Comparison of ENCODE assay signal across 25 cellular contexts in genomic region chr1:208467401-208467800, GRCh38.
"Had no signal": no experiment of that assay in that cellular context is flagged by ENCODE, and none has a peak within 500 bp of the region (broad histone marks: within the 10 kb centered on the region; RNA-seq: fewer than 3 reads in every experiment).

No MANE protein-coding gene starts in this region.

- H3K27me3 ChIP-seq: colonic mucosa, esophagus squamous epithelium, foreskin keratinocyte, gastrocnemius medialis had no signal

- H3K4me3 Mint-ChIP-seq: dendritic cell treated with granulocyte-macrophage colony-stimulating factor and Interleukin-4, amounts not matched to agents 40 ng/mL and 50 ng/mL, for 4 days; effector memory CD8-positive, alpha-beta T cell; endodermal cell had no signal

- H3K4me1 ChIP-seq: colonic mucosa, esophagus muscularis mucosa, esophagus squamous epithelium, foreskin keratinocyte, gastrocnemius medialis, gastroesophageal sphincter, heart left ventricle, heart right ventricle had no signal

- H3K36me3 ChIP-seq: colonic mucosa, esophagus muscularis mucosa, esophagus squamous epithelium, gastrocnemius medialis, gastroesophageal sphincter, heart left ventricle, heart right ventricle had no signal

- H3K9me3 Mint-ChIP-seq: dendritic cell treated with granulocyte-macrophage colony-stimulating factor and Interleukin-4, amounts not matched to agents 40 ng/mL and 50 ng/mL, for 4 days; effector memory CD8-positive, alpha-beta T cell; endodermal cell had no signal

- H3K4me3 ChIP-seq: colonic mucosa, coronary artery, dorsolateral prefrontal cortex, esophagus muscularis mucosa, esophagus squamous epithelium, gastrocnemius medialis, gastroesophageal sphincter, heart left ventricle, heart right ventricle had no signal

- DNase-seq: colonic mucosa; cortex of kidney; dermis blood vessel endothelial cell; dorsolateral prefrontal cortex; effector CD4-positive, alpha-beta T cell; effector CD8-positive, alpha-beta T cell; effector memory CD4-positive, alpha-beta T cell; effector memory CD8-positive, alpha-beta T cell; endodermal cell; erythroblast; esophagus squamous epithelium; foreskin fibroblast; foreskin melanocyte; gastrocnemius medialis; glutamatergic neuron; head of caudate nucleus; heart left ventricle; heart right ventricle had no signal

- H3K9me3 ChIP-seq: colonic mucosa, esophagus muscularis mucosa, esophagus squamous epithelium, gastrocnemius medialis, gastroesophageal sphincter, heart left ventricle, heart right ventricle had no signal

- H3K27ac Mint-ChIP-seq: dendritic cell treated with granulocyte-macrophage colony-stimulating factor and Interleukin-4, amounts not matched to agents 40 ng/mL and 50 ng/mL, for 4 days; effector memory CD8-positive, alpha-beta T cell; endodermal cell had no signal

- ATAC-seq: effector memory CD8-positive, alpha-beta T cell; esophagus mucosa; foreskin keratinocyte; gastrocnemius medialis; gastroesophageal sphincter; heart left ventricle; heart right ventricle had no signal

- H3K27ac ChIP-seq: colonic mucosa, coronary artery, dorsolateral prefrontal cortex, epithelial cell of prostate, esophagus muscularis mucosa, esophagus squamous epithelium, foreskin keratinocyte, gastrocnemius medialis, gastroesophageal sphincter, heart left ventricle, heart right ventricle had no signal

- H3K27me3 Mint-ChIP-seq: dendritic cell treated with granulocyte-macrophage colony-stimulating factor and Interleukin-4, amounts not matched to agents 40 ng/mL and 50 ng/mL, for 4 days had no signal
